Comparison of ENCODE assay signal across 8 cellular contexts in the genomic region with DNA sequence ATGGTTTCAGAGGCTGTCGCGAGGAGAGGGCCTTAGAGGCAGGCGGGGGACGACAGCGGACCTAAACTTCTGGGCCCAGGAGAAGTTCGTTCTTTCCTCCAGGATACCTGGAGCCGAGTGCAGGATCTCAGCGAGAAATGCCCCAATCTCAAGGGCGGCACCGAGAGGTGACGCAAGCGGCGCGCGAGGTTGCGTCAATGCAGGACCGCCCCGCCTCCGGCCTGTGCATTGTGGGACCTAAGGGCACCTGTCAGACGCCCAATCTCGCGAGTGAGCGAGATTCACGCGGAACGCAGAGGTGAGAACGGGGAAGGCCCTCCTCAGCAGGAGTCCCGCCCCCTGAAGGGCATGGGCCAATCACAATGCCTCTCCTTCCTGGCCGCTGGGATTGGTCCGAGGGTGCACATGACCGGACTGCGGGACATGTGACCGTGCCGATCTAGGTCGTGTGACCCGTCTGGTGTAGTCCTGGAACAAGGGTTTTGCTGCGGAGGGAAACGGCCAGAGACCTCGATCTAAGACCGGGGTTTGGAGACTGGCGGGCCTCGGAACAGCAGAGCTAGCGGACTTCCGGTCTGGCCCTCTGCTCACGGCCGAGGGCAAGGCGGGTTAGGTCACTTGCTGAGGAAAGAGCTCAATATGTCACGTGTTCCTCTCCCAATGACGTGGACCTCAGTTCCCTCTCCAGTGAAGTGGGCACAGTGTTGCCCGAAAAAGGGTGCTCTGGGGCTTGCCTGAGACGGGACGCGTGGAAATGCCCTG. TPM values are rescaled to one million over a fixed set of nuclear protein-coding genes. Genes with fewer than 3 reads are reported as not detected.
DNase-seq lines count a peak whose midpoint lies in the region; ATAC-seq and TF ChIP-seq lines count a peak whose summit lies in the region.

No MANE protein-coding gene starts in this region.

- WGBS in smooth muscle cell (ENCODE audit: low lambda C conversion rate) = under 1% methylated on average over 53 of the region's 53 CpGs

- H3K27ac ChIP-seq in smooth muscle cell (ENCODE audit: low read depth) = peak overlapping the region; percentile 96

- no peaks in the 10 kb centered on the region for H3K9me3 ChIP-seq in smooth muscle cell (replicated peaks; ENCODE audit: low read depth)

- peak overlapping the region; percentile 98 for H3K9ac ChIP-seq in smooth muscle cell (ENCODE audit: low read depth)

- DNase-seq in AG09319 (ENCODE audit: extremely low read depth, low read depth) (peak; percentile 100), NCI-H345 (lab: John Stamatoyannopoulos, UW) (peak; percentile 100), immature natural killer cell (peak; percentile 100), smooth muscle cell (lab: John Stamatoyannopoulos, UW; ENCODE audit: unreplicated experiment) (peak; percentile 96)
- DNase-seq in activated CD4-positive, CD25-positive, alpha-beta regulatory T cell (lab: John Stamatoyannopoulos, UW) = peak; percentile 99
- DNase-seq in central memory CD4-positive, alpha-beta T cell = peak; percentile 100

- no peaks in the 10 kb centered on the region for H3F3A ChIP-seq in smooth muscle cell (ENCODE audit: low read depth)

- peaks cover 26 to 27% of the 10 kb centered on the region in 2 donors for H3K4me1 Mint-ChIP-seq in immature natural killer cell

- peak overlapping the region; percentile 99 to 100 (median 100) for H3K27ac Mint-ChIP-seq in immature natural killer cell

- H3K4me1 ChIP-seq in smooth muscle cell (ENCODE audit: low read depth) = peaks cover 6% of the 10 kb centered on the region

- peak overlapping the region; percentile 72 for H3K4me3 ChIP-seq in smooth muscle cell

- H3K36me3 ChIP-seq in smooth muscle cell (ENCODE audit: low read depth) = no peaks in the 10 kb centered on the region

- H3K27me3 Mint-ChIP-seq in immature natural killer cell (ENCODE audit: low read depth in 3 of 3) = peaks cover 11 to 33% (median 17%) of the 10 kb centered on the region in 3 donors

- ATAC-seq in GM19025 (IDR thresholded peaks at IDR 0.05; ENCODE audit: low read depth, unreplicated experiment) (peak; percentile 98), HG03280 (IDR thresholded peaks at IDR 0.05; ENCODE audit: unreplicated experiment) (peak; percentile 97)

- H4K20me1 ChIP-seq in smooth muscle cell (ENCODE audit: low read depth) = no peaks in the 10 kb centered on the region

- H3K27me3 ChIP-seq in smooth muscle cell (ENCODE audit: low read depth) = no peaks in the 10 kb centered on the region

- no peak for TF ChIP-seq CTCF in AG09319 (IDR thresholded peaks at IDR 0.05; ENCODE audit: low read depth, low read length)
- TF ChIP-seq CTCF in smooth muscle cell (IDR thresholded peaks at IDR 0.05; ENCODE audit: borderline replicate concordance, insufficient read depth, poor library complexity, severe bottlenecking) = no peak

- peak overlapping the region; percentile 93 to 98 (median 96) for H3K4me3 Mint-ChIP-seq in immature natural killer cell

- H2AFZ ChIP-seq in smooth muscle cell (ENCODE audit: low read depth) = peak overlapping the region; percentile 63

- peak overlapping the region; percentile 97 for H3K4me2 ChIP-seq in smooth muscle cell

- no peaks in the 10 kb centered on the region for H3K9me3 Mint-ChIP-seq in immature natural killer cell

- peaks cover 8% of the 10 kb centered on the region for H3K79me2 ChIP-seq in smooth muscle cell (ENCODE audit: low read depth)

- H3K36me3 Mint-ChIP-seq in immature natural killer cell = no peaks in the 10 kb centered on the region

RNA-seq across cellular contexts. Expression of gene DYNC1H1, which starts 16.3 kb away (rescaled TPM):
- polyA plus RNA-seq in immature natural killer cell (10 to 100 TPM; 15.7 to 78.5 (median 25.5) TPM), smooth muscle cell (137 and 172 TPM in 2 replicates)
- total RNA-seq in smooth muscle cell = 399 and 408 TPM in 2 replicates

Comparison
In these comparisons a context has a peak if more than half of its experiments do, and no peak if none do; other contexts are left out.
1. Peak in every context shown above with its lines: DNase-seq, ATAC-seq, H3K4me3 ChIP-seq and H3K27ac ChIP-seq.